In the genomic region with DNA sequence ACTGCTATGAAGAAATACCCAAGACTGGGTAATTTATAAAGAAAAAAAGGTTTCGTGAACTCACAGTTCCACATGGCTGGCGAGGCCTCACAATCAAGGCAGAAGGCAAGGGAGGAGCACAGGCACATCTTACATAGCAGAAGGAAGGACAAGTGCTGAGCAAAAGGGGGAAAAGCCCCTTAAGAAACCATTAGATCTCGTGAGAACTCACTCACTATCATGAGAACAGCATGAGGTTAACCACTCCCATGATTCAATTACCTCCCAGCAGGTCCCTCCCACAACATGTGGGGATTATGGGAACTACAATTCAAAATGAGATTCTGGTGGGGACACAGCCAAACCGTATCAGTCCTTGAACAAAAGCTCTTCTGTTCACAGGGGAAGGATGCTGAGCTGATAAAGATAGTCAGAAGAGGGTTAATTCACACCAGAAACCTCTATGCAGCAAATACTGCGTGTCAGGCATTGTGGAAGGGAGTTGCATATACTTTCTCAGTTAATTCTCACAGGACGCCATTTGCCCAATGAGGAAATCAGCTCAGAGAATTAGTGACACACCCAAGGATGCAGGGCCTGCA, we compare ENCODE assay signal across 23 cellular contexts.
DNase-seq lines count a peak whose midpoint lies in the region; ATAC-seq, FAIRE-seq and TF ChIP-seq lines count a peak whose summit lies in the region.
"Had no signal": no experiment of that assay in that cellular context is flagged by ENCODE, and none has a peak within 500 bp of the region (broad histone marks: within the 10 kb centered on the region; RNA-seq: fewer than 3 reads in every experiment).

No MANE protein-coding gene starts in this region.

- H3K9me3 ChIP-seq in HCT116 (ENCODE audit: control insufficient read depth in 1 of 2, insufficient read depth in 1 of 2, low read depth in 1 of 2, low read length in 2 of 2) = no peaks in the 10 kb centered on the region
- H3K9me3 ChIP-seq in K562 (replicated peaks; ENCODE audit: control insufficient read depth, insufficient read depth, low read depth, low read length) = no peaks in the 10 kb centered on the region

- no peak for TF ChIP-seq CTCF in HCT116 (IDR thresholded peaks at IDR 0.05 in 2 of 3, conservative IDR thresholded peaks at IDR 0.05 in 1 of 3; ENCODE audit: borderline replicate concordance in 1 of 3, insufficient read depth in 1 of 3, low read depth in 2 of 3, low read length in 2 of 3)
- TF ChIP-seq CTCF in K562 (IDR thresholded peaks at IDR 0.05 in 2 of 3, conservative IDR thresholded peaks at IDR 0.05 in 1 of 3; ENCODE audit: insufficient read depth in 2 of 3, low read depth in 1 of 3, low read length in 3 of 3) = no peak

- H2AFZ ChIP-seq in HCT116 (ENCODE audit: low read depth, low read length, poor library complexity, severe bottlenecking) (peak overlapping the region; percentile 15), K562 (ENCODE audit: low read depth, low read length) (peak overlapping the region; percentile 39; the same call in 1 of the 2 replicates)

- H3K36me3 ChIP-seq in HCT116 (ENCODE audit: control insufficient read depth in 1 of 2, insufficient read depth in 2 of 2, low read length in 2 of 2) (no peaks in the 10 kb centered on the region), K562 (ENCODE audit: control insufficient read depth, insufficient read depth, low read length) (no peaks in the 10 kb centered on the region)

- peaks cover 14% of the 10 kb centered on the region for H3K4me1 Mint-ChIP-seq in stimulated activated effector memory CD8-positive, alpha-beta T cell treated with anti-CD3 and anti-CD28 coated beads, Interleukin-12 subunit alpha, Interleukin-12 subunit beta, amount 100 ng/mL, for 72 hours

- H3K9ac ChIP-seq in HCT116 (ENCODE audit: low read length) = no peak overlapping the region
- no peak overlapping the region for H3K9ac ChIP-seq in K562 (ENCODE audit: insufficient read depth in 1 of 2, low read depth in 2 of 2, low read length in 2 of 2)

- H4K20me1 ChIP-seq in HCT116 (ENCODE audit: insufficient read depth) (no peaks in the 10 kb centered on the region), K562 (replicated peaks; ENCODE audit: control insufficient read depth, insufficient read depth, low read length) (no peaks in the 10 kb centered on the region)

- H3K9me2 ChIP-seq in HCT116 (ENCODE audit: insufficient read depth) = no peaks in the 10 kb centered on the region

- TF ChIP-seq RAD21 in HCT116 (IDR thresholded peaks at IDR 0.05; ENCODE audit: low read depth) (no peak), K562 (CRISPR knock-in tag; conservative IDR thresholded peaks at IDR 0.05 in 1 of 2, IDR thresholded peaks at IDR 0.05 in 1 of 2) (no peak)

- H3K4me2 ChIP-seq in HCT116 (ENCODE audit: low read length) (no peak overlapping the region), K562 (ENCODE audit: insufficient read depth, low read length) (no peak overlapping the region)

- H3K27ac ChIP-seq in HCT116 (ENCODE audit: low read depth, low read length) = no peak overlapping the region
- H3K27ac ChIP-seq in K562 (ENCODE audit: extremely low read depth, low read depth, low read length) = no peak overlapping the region

- H3K4me3 ChIP-seq in HCT116 (replicated peaks in 1 of 2; ENCODE audit: low read depth in 1 of 2, low read length in 2 of 2) (no peak overlapping the region), K562 (no peak overlapping the region)

- in situ Hi-C loops in K562 (cut with MboI) = no loop called here

- no peak overlapping the region for H3K27ac Mint-ChIP-seq in stimulated activated effector memory CD8-positive, alpha-beta T cell treated with anti-CD3 and anti-CD28 coated beads, Interleukin-12 subunit alpha, Interleukin-12 subunit beta, amount 100 ng/mL, for 72 hours

- intact Hi-C loops in HCT116 (cut with micrococcal nuclease) = no loop called here
- intact Hi-C loops in K562 (cut with micrococcal nuclease) = no loop called here

- no peaks in the 10 kb centered on the region for H3K4me1 ChIP-seq in HCT116 (ENCODE audit: control insufficient read depth in 1 of 2, insufficient read depth in 2 of 2, low read length in 2 of 2)
- no peaks in the 10 kb centered on the region for H3K4me1 ChIP-seq in K562 (replicated peaks in 1 of 2; ENCODE audit: control insufficient read depth in 2 of 2, insufficient read depth in 2 of 2, low read length in 2 of 2)

- TF ChIP-seq EP300 in K562 (IDR thresholded peaks at IDR 0.05; ENCODE audit: low read length) = no peak

- H3K79me2 ChIP-seq in HCT116 (ENCODE audit: insufficient read depth, low read length) = no peaks in the 10 kb centered on the region
- H3K79me2 ChIP-seq in K562 (ENCODE audit: control insufficient read depth, insufficient read depth, low read length) = no peaks in the 10 kb centered on the region

- POLR2A ChIA-PET in HCT116 (lab: Charles Lee) (no interaction called here), K562 (lab: Yijun Ruan, JAX) (interaction anchor here (0.6 kb wide), 2 partner anchors 43 to 46 kb away, joined by 3 to 4 read pairs; no protein-coding TSS in a partner anchor)

- RAD21 ChIA-PET in HCT116 (lab: Charles Lee; ENCODE audit: low non-redundant PET in 1 of 2, low total read pairs in 2 of 2, uncharacterized antibody in 2 of 2, unreplicated experiment in 2 of 2) = interaction anchor here in 1 of 2 experiments (0.6 kb wide), 1 partner anchor 35 kb away, joined by 3 read pairs; no protein-coding TSS in a partner anchor

- BruUV-seq in HCT116 (replicated peaks; lab: Mats Ljungman, UMichigan) (no TSS peak), K562 (replicated peaks; lab: Mats Ljungman, UMichigan) (no TSS peak)

- no peaks in the 10 kb centered on the region for H3K36me3 Mint-ChIP-seq in stimulated activated effector memory CD8-positive, alpha-beta T cell treated with anti-CD3 and anti-CD28 coated beads, Interleukin-12 subunit alpha, Interleukin-12 subunit beta, amount 100 ng/mL, for 72 hours

- no peaks in the 10 kb centered on the region for H3K9me1 ChIP-seq in K562 (ENCODE audit: control insufficient read depth, insufficient read depth, low read length)

- FAIRE-seq in GM12891 (lab: Jason Lieb, UNC) (peak; percentile 67), K562 (lab: Jason Lieb, UNC) (no peak)
- FAIRE-seq: HepG2 had no signal

- DNase-seq in GM12891 (ENCODE audit: insufficient read length, low spot score) (no peak), HCT116 (ENCODE audit: low read depth, low spot score) (no peak), K562 (ENCODE audit: extremely low read depth in 1 of 4, low spot score in 3 of 4) (no peak), AG20443 (ENCODE audit: low spot score) (no peak)
- DNase-seq in stimulated activated effector memory CD8-positive, alpha-beta T cell treated with anti-CD3 and anti-CD28 coated beads, Interleukin-12 subunit alpha, Interleukin-12 subunit beta, amount 100 ng/mL, for 72 hours (ENCODE audit: low spot score in 2 of 2) = no peak
- DNase-seq: ACHN; DMS153; DND-41; GOT3; HCEC 1CT; Kasumi-1; NCI-H1105 treated with DMSO at 0.1 percent for 48 hours; NCI-H146; NCI-H1930; NCI-H2107; NCI-H524; NCI-H748 treated with DMSO at 0.1 percent for 48 hours; NK-92 treated with Interleukin-12 subunit alpha and Interleukin-12 subunit beta, amount 100 ng/mL, for 24 hours; PC-3 had no signal

- CTCF ChIA-PET in HCT116 (lab: Charles Lee) = no interaction called here
- CTCF ChIA-PET in K562 (lab: Yijun Ruan, JAX; ENCODE audit: low intra/inter-chr PET ratio) = no interaction called here

- peaks cover 3% of the 10 kb centered on the region for H3K9me3 Mint-ChIP-seq in stimulated activated effector memory CD8-positive, alpha-beta T cell treated with anti-CD3 and anti-CD28 coated beads, Interleukin-12 subunit alpha, Interleukin-12 subunit beta, amount 100 ng/mL, for 72 hours

- H3K27me3 ChIP-seq in HCT116 (ENCODE audit: insufficient read depth, low read length) (no peaks in the 10 kb centered on the region), K562 (ENCODE audit: control insufficient read depth in 2 of 2, insufficient read depth in 2 of 2, low read length in 2 of 2) (no peaks in the 10 kb centered on the region)

- no peak overlapping the region for H3K4me3 Mint-ChIP-seq in stimulated activated effector memory CD8-positive, alpha-beta T cell treated with anti-CD3 and anti-CD28 coated beads, Interleukin-12 subunit alpha, Interleukin-12 subunit beta, amount 100 ng/mL, for 72 hours

- WGBS in K562 (ENCODE audit: insufficient coverage, low coverage, missing lambda C conversion rate) = 0% methylated on average over 5 of the region's 6 CpGs

- peak; percentile 46 for ATAC-seq in HCT116
- ATAC-seq in K562 = no peak
- ATAC-seq in stimulated activated effector memory CD8-positive, alpha-beta T cell treated with anti-CD3 and anti-CD28 coated beads, Interleukin-12 subunit alpha, Interleukin-12 subunit beta, amount 100 ng/mL, for 72 hours = peak; percentile 24
- ATAC-seq in HG03139 (IDR thresholded peaks at IDR 0.05; ENCODE audit: unreplicated experiment) = no peak
- no peak for ATAC-seq in GM21717 (IDR thresholded peaks at IDR 0.05; ENCODE audit: unreplicated experiment)
- ATAC-seq: HepG2, PC-3, SK-N-SH treated with all-trans-retinoic acid at 6 μM for 48 hours had no signal

- no peak for TF ChIP-seq POLR2A in GM12891 (IDR thresholded peaks at IDR 0.05; ENCODE audit: low read depth, low read length)
- no peak for TF ChIP-seq POLR2A in HCT116 (IDR thresholded peaks at IDR 0.05; ENCODE audit: borderline replicate concordance, extremely low read depth, insufficient read depth, insufficient read length)
- TF ChIP-seq POLR2A in K562 (conservative IDR thresholded peaks at IDR 0.05) = no peak

TF ChIP-seq in GM12891, 5 proteins besides CTCF, POLR2A, EP300 and RAD21:
- TF ChIP-seq POU2F2 (IDR thresholded peaks at IDR 0.05; ENCODE audit: low read depth, low read length) (no peak), SPI1 (IDR thresholded peaks at IDR 0.05; ENCODE audit: low read depth, low read length) (no peak), POLR2AphosphoS5 (IDR thresholded peaks at IDR 0.05; ENCODE audit: low read depth, low read length) (no peak), TAF1 (IDR thresholded peaks at IDR 0.05; ENCODE audit: low read depth, low read length) (no peak), PAX5 (IDR thresholded peaks at IDR 0.05; ENCODE audit: insufficient read depth, low read length, severe bottlenecking) (no peak)

TF ChIP-seq in HCT116, 20 proteins besides CTCF, POLR2A, EP300 and RAD21 (continues in another document):
- TF ChIP-seq SP1 (IDR thresholded peaks at IDR 0.05; ENCODE audit: low read depth) (no peak), ZFX (IDR thresholded peaks at IDR 0.05) (no peak), ELF1 (IDR thresholded peaks at IDR 0.05; ENCODE audit: borderline replicate concordance, low read depth) (no peak)
- TF ChIP-seq, protein P1, sequence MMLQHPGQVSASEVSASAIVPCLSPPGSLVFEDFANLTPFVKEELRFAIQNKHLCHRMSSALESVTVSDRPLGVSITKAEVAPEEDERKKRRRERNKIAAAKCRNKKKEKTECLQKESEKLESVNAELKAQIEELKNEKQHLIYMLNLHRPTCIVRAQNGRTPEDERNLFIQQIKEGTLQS (IDR thresholded peaks at IDR 0.05) = no peak

TF ChIP-seq in K562, 482 proteins besides CTCF, POLR2A, EP300 and RAD21 (continues in another document):
- TF ChIP-seq, protein P2, sequence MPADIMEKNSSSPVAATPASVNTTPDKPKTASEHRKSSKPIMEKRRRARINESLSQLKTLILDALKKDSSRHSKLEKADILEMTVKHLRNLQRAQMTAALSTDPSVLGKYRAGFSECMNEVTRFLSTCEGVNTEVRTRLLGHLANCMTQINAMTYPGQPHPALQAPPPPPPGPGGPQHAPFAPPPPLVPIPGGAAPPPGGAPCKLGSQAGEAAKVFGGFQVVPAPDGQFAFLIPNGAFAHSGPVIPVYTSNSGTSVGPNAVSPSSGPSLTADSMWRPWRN (IDR thresholded peaks at IDR 0.05; ENCODE audit: low read depth) = no peak

Comparison
In these comparisons a context has a peak if more than half of its experiments do, and no peak if none do; other contexts are left out.
1. ATAC-seq: peak in HCT116 (single experiment) and stimulated activated effector memory CD8-positive, alpha-beta T cell treated with anti-CD3 and anti-CD28 coated beads, Interleukin-12 subunit alpha, Interleukin-12 subunit beta, amount 100 ng/mL, for 72 hours (single experiment); none in K562 (single experiment), HG03139 (single experiment) and GM21717 (single experiment).